9 cellular contexts compared by ENCODE assay signal in the genomic region with DNA sequence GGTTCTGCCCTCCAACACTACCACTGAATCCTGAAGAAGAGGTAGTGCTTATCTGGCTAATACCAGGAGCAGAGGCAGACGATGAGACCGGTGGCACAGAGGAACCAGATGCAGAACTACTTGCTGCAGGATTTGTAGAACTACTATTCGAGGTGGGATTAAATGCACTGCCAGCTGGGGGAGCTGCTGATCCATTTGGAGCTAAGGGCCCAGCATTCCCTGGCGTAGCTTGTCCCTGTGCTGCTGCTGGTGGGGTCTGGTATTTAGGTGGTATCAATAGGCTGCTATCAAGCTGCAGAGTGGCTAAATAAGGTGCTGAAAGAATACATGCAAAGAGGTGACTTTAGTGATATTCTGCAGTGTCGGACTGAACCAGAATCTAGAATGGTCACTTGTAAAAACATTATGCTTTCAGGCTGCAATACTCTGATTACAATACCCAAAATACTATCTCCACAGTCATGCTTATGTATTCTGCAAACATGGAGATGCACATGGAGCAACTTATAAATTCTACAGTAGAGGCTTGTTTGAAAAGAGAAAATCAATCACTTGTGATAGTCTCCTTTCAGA.
DNase-seq lines count a peak whose midpoint lies in the region; ATAC-seq and TF ChIP-seq lines count a peak whose summit lies in the region.
"Had no signal": no experiment of that assay in that cellular context is flagged by ENCODE, and none has a peak within 500 bp of the region (broad histone marks: within the 10 kb centered on the region; RNA-seq: fewer than 3 reads in every experiment).

No MANE protein-coding gene starts in this region.

- peak; percentile 28 for DNase-seq in NCI-H748 (lab: John Stamatoyannopoulos, UW; ENCODE audit: unreplicated experiment)
- DNase-seq in NCI-H748 treated with DMSO at 0.1 percent for 48 hours (lab: John Stamatoyannopoulos, UW): no peak
- no peak for DNase-seq in HFF-Myc (ENCODE audit: extremely low read depth, low read depth)
- no peak for DNase-seq in astrocyte of the cerebellum (ENCODE audit: low read depth)
- peak; percentile 32 to 42 for DNase-seq in lung microvascular endothelial cell (ENCODE audit: low read depth in 2 of 2)
- DNase-seq in C1 segment of cervical spinal cord (lab: John Stamatoyannopoulos, UW): no peak
- no peak for DNase-seq in HuH-7.5 (ENCODE audit: low spot score)

- in situ Hi-C loops in astrocyte of the cerebellum (cut with HindIII; ENCODE audit: low sequenced_read_pairs): no loop called here

- peak; percentile 47 for TF ChIP-seq CTCF in HFF-Myc (IDR thresholded peaks at IDR 0.05; ENCODE audit: low read depth, low read length, missing control alignments)
- peak; percentile 13 for TF ChIP-seq CTCF in astrocyte of the cerebellum (IDR thresholded peaks at IDR 0.05; ENCODE audit: low read depth, low read length, missing control alignments)

- no peak for ATAC-seq in HG03432 (IDR thresholded peaks at IDR 0.05; ENCODE audit: unreplicated experiment)

- H3K4me3 ChIP-seq in HFF-Myc (replicated peaks; ENCODE audit: low read depth, low read length) (no peak overlapping the region), astrocyte of the cerebellum (ENCODE audit: low read depth, low read length) (no peak overlapping the region)
- H3K4me3 ChIP-seq: BLaER1 had no signal

Comparison
In these comparisons a context has a peak if more than half of its experiments do, and no peak if none do; other contexts are left out.
1. DNase-seq: peak in NCI-H748 (single experiment) and lung microvascular endothelial cell (2 of 2); none in NCI-H748 treated with DMSO at 0.1 percent for 48 hours (single experiment), HFF-Myc (single experiment), astrocyte of the cerebellum (single experiment), C1 segment of cervical spinal cord (0 of 14) and HuH-7.5 (single experiment).